In genomic region chr15:90647326-90647725, GRCh38 we compare ENCODE assay signal across 13 cellular contexts.
A peak's percentile ranks its signal among the peaks of the same experiment; 100 is the strongest.
DNase-seq lines count a peak whose midpoint lies in the region; ATAC-seq, FAIRE-seq and TF ChIP-seq lines count a peak whose summit lies in the region.
"Had no signal": no experiment of that assay in that cellular context is flagged by ENCODE, and none has a peak within 500 bp of the region (broad histone marks: within the 10 kb centered on the region; RNA-seq: fewer than 3 reads in every experiment).

No MANE protein-coding gene starts in this region.

- H3K9me3 ChIP-seq in A549 (0 out of 3 replicates have a peak, but pooled peaks cover 2% of the 10 kb centered on the region), PC-3 (ENCODE audit: low read length) (no peaks in the 10 kb centered on the region), heart right ventricle (peaks cover 0 to 5% (median 0%) of the 10 kb centered on the region in 11 donors)
- H3K9me3 ChIP-seq: Caco-2 had no signal

- POLR2A ChIA-PET in A549 (lab: Yijun Ruan, JAX), result interaction anchor here (0.6 kb wide), 1 partner anchor 332 kb away, joined by 3 read pairs; no protein-coding TSS in a partner anchor
- POLR2A ChIA-PET in PC-3 (lab: Charles Lee; ENCODE audit: unreplicated experiment), result no interaction called here

- WGBS in A549 (ENCODE audit: missing lambda C conversion rate), result 0% methylated on average over 1 of the region's 2 CpGs
- 65 to 74% methylated on average over 2 of the region's 2 CpGs for WGBS in heart right ventricle, 2 donors

- H3K27me3 Mint-ChIP-seq in activated CD4-positive, alpha-beta T cell treated with anti-CD3 and anti-CD28 coated beads, Interleukin-2, amount 10 ng/mL, durations not matched to agents 24 days and 14 days, result no peaks in the 10 kb centered on the region

- no peaks in the 10 kb centered on the region for H3F3A ChIP-seq in PC-3 (ENCODE audit: low read length, unreplicated experiment)

- no peak for TF ChIP-seq EP300 in A549 (IDR thresholded peaks at IDR 0.05)

- peak overlapping the region; percentile 71 for H3K27ac Mint-ChIP-seq in activated CD4-positive, alpha-beta T cell treated with anti-CD3 and anti-CD28 coated beads, Interleukin-2, amount 10 ng/mL, durations not matched to agents 24 days and 14 days

- no peaks in the 10 kb centered on the region for H3K9me3 Mint-ChIP-seq in activated CD4-positive, alpha-beta T cell treated with anti-CD3 and anti-CD28 coated beads, Interleukin-2, amount 10 ng/mL, durations not matched to agents 24 days and 14 days

- no peak for TF ChIP-seq CTCF in A549 (IDR thresholded peaks at IDR 0.05)
- no peak for TF ChIP-seq CTCF in PC-3 (conservative IDR thresholded peaks at IDR 0.05; ENCODE audit: low read depth, low read length)
- no peak for TF ChIP-seq CTCF in heart right ventricle (IDR thresholded peaks at IDR 0.05)

- DNase-seq in activated CD4-positive, alpha-beta T cell treated with anti-CD3 and anti-CD28 coated beads, Interleukin-2, amount 10 ng/mL, durations not matched to agents 24 days and 14 days, result no peak
- DNase-seq in activated CD4-positive, alpha-beta T cell treated with anti-CD3 and anti-CD28 coated beads, Interleukin-2, amount 50 U/mL, for 1 hour, result no peak
- peak in 1 of 2 experiments; percentile 27 for DNase-seq in A549 (ENCODE audit: low read depth in 1 of 2, low spot score in 1 of 2)
- DNase-seq in PC-3, result peak; percentile 3
- no peak for DNase-seq in heart right ventricle
- no peak for DNase-seq in NCI-H82 treated with DMSO at 0.1 percent for 48 hours (lab: John Stamatoyannopoulos, UW; ENCODE audit: unreplicated experiment)
- DNase-seq: KBM-7 had no signal

- no TSS peak for BruUV-seq in PC-3 (replicated peaks; lab: Mats Ljungman, UMichigan)

- H3K27me3 ChIP-seq in PC-3 (ENCODE audit: low read length) (no peaks in the 10 kb centered on the region), heart right ventricle (no peaks in the 10 kb centered on the region)

- H2AFZ ChIP-seq in PC-3 (ENCODE audit: low read length), result no peak overlapping the region
- H2AFZ ChIP-seq: GM23248 had no signal

- H3K4me3 Mint-ChIP-seq in activated CD4-positive, alpha-beta T cell treated with anti-CD3 and anti-CD28 coated beads, Interleukin-2, amount 10 ng/mL, durations not matched to agents 24 days and 14 days, result no peak overlapping the region

- ATAC-seq in A549 (no peak), PC-3 (no peak), esophagus mucosa (peak; percentile 21), heart right ventricle (no peak), GM18517 (IDR thresholded peaks at IDR 0.05; ENCODE audit: unreplicated experiment) (no peak)

- no peak overlapping the region for H3K9ac ChIP-seq in PC-3 (ENCODE audit: low read length)
- H3K9ac ChIP-seq: GM23248 had no signal

- intact Hi-C loops in activated CD4-positive, alpha-beta T cell treated with anti-CD3 and anti-CD28 coated beads, Interleukin-2, amount 10 ng/mL, durations not matched to agents 24 days and 14 days (cut with micrococcal nuclease), result loop anchor here (5.0 kb wide), 2 partner anchors 165 to 225 kb away; no protein-coding TSS in a partner anchor
- intact Hi-C loops in PC-3 (cut with micrococcal nuclease) (no loop called here), heart right ventricle (cut with DNase I) (loop anchor here in 6 of 10 donors (5.0 kb wide), 3 partner anchors 45 to 285 kb away; partner anchors contain the start of genes HDDC3 (in 3 of the 6) and BLM (in 1 of the 6))

- H3K4me3 ChIP-seq in A549 (no peak overlapping the region), PC-3 (ENCODE audit: low read length) (no peak overlapping the region), heart right ventricle (no peak overlapping the region)
- H3K4me3 ChIP-seq: GM12878, GM23248 had no signal

- H3K27ac ChIP-seq in A549, result peak overlapping the region in 1 of 2 experiments; percentile 38; a peak in 1 of 6 replicates
- no peak overlapping the region for H3K27ac ChIP-seq in PC-3 (ENCODE audit: low read length)
- H3K27ac ChIP-seq in heart right ventricle, result no peak overlapping the region
- H3K27ac ChIP-seq: GM23248 had no signal

- H3K4me2 ChIP-seq in A549 (peak overlapping the region; percentile 43), PC-3 (ENCODE audit: low read length) (peak overlapping the region; percentile 39; the same call in 1 of the 2 replicates)

- no peak for TF ChIP-seq POLR2A in A549 (IDR thresholded peaks at IDR 0.05; ENCODE audit: low read length)

- no peaks in the 10 kb centered on the region for H3K36me3 ChIP-seq in PC-3 (ENCODE audit: low read depth, low read length)
- peaks cover 0 to 30% (median 17%) of the 10 kb centered on the region in 9 donors for H3K36me3 ChIP-seq in heart right ventricle

- peaks cover 22% of the 10 kb centered on the region for H3K36me3 Mint-ChIP-seq in activated CD4-positive, alpha-beta T cell treated with anti-CD3 and anti-CD28 coated beads, Interleukin-2, amount 10 ng/mL, durations not matched to agents 24 days and 14 days (ENCODE audit: low read depth)

- no peak for FAIRE-seq in A549 (lab: Jason Lieb, UNC)
- FAIRE-seq: HTR-8/SVneo had no signal

- H3K4me1 ChIP-seq in A549 (peaks cover 13% of the 10 kb centered on the region; the same call in 2 of the 3 replicates), PC-3 (ENCODE audit: insufficient read depth, low read length) (peaks cover 21% of the 10 kb centered on the region), heart right ventricle (peaks cover 0 to 29% (median 20%) of the 10 kb centered on the region in 9 donors)

- CTCF ChIA-PET in A549 (lab: Yijun Ruan, JAX), result interaction anchor here (0.6 to 14.1 kb wide), 54 partner anchors 7 to 1289 kb away, joined by 3 to 265 read pairs (median 4); partner anchors contain the start of genes FES, HDDC3 and UNC45A
- CTCF ChIA-PET in PC-3 (lab: Charles Lee), result interaction anchor here (0.6 to 1.1 kb wide), 6 partner anchors 28 to 287 kb away, joined by 3 to 11 read pairs (median 3); partner anchors contain the start of genes FES and UNC45A

- H4K20me1 ChIP-seq in PC-3 (ENCODE audit: low read length), result no peaks in the 10 kb centered on the region

- no peaks in the 10 kb centered on the region for H3K9me2 ChIP-seq in PC-3 (replicated peaks; ENCODE audit: low read length)

- no peaks in the 10 kb centered on the region for H3K79me2 ChIP-seq in PC-3 (ENCODE audit: low read length)

- H3K4me1 Mint-ChIP-seq in activated CD4-positive, alpha-beta T cell treated with anti-CD3 and anti-CD28 coated beads, Interleukin-2, amount 10 ng/mL, durations not matched to agents 24 days and 14 days, result peaks cover 39% of the 10 kb centered on the region

- no peak for TF ChIP-seq RAD21 in A549 (conservative IDR thresholded peaks at IDR 0.05 in 1 of 2, IDR thresholded peaks at IDR 0.05 in 1 of 2)

TF ChIP-seq in A549, 52 proteins besides CTCF, POLR2A, EP300 and RAD21:
- TF ChIP-seq SMC3 (IDR thresholded peaks at IDR 0.05) (no peak), HOXA7 (CRISPR knock-in tag; IDR thresholded peaks at IDR 0.05) (no peak), KDM1A (IDR thresholded peaks at IDR 0.05; ENCODE audit: low read depth) (no peak), ELK1 (IDR thresholded peaks at IDR 0.05; ENCODE audit: low read depth, low read length) (no peak), POLR2AphosphoS2 (conservative IDR thresholded peaks at IDR 0.05; ENCODE audit: low read length) (no peak), NR3C1 (IDR thresholded peaks at IDR 0.05) (no peak), HMGXB4 (CRISPR knock-in tag; IDR thresholded peaks at IDR 0.05; ENCODE audit: borderline replicate concordance) (no peak), ATOH8 (CRISPR knock-in tag; IDR thresholded peaks at IDR 0.05; ENCODE audit: low read depth) (no peak), JUN (IDR thresholded peaks at IDR 0.05) (no peak), SREBF2 (IDR thresholded peaks at IDR 0.05) (no peak), FOXS1 (CRISPR knock-in tag; IDR thresholded peaks at IDR 0.05) (no peak), RNF2 (IDR thresholded peaks at IDR 0.05; ENCODE audit: borderline replicate concordance, low read depth) (no peak), ZFP36 (IDR thresholded peaks at IDR 0.05; ENCODE audit: borderline replicate concordance, partially characterized antibody) (no peak), CBX2 (IDR thresholded peaks at IDR 0.05; ENCODE audit: borderline replicate concordance, low read depth) (no peak), CBX8 (IDR thresholded peaks at IDR 0.05) (no peak)
